14 cellular contexts compared by ENCODE assay signal in the genomic region with DNA sequence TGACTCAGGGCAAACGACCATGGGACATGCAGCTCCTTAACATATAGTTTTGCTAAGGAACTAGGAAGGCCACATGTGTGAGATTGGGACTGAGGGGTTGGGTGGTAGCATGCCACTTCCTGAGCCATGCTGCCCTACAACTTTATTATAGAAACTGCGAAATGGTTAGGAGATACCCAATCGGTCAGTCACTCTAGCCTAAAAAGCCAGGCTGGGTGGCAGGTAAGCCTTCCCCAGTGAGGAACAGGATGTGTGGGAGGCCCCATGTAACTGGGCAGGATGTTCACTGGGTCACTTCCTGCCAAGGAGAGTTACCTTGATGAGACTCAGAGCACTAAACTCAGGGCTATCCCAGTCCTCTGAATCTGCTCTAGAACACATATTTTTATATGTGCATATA.
DNase-seq lines count a peak whose midpoint lies in the region; ATAC-seq and TF ChIP-seq lines count a peak whose summit lies in the region.
"Had no signal": no experiment of that assay in that cellular context is flagged by ENCODE, and none has a peak within 500 bp of the region (broad histone marks: within the 10 kb centered on the region; RNA-seq: fewer than 3 reads in every experiment).

No MANE protein-coding gene starts in this region.

- peaks cover 38% of the 10 kb centered on the region for H3K4me1 ChIP-seq in OCI-LY7 (ENCODE audit: insufficient read depth, low read length, poor library complexity, severe bottlenecking)
- H3K4me1 ChIP-seq: sigmoid colon had no signal

- no peak overlapping the region for H3K27ac ChIP-seq in OCI-LY7 (ENCODE audit: low read depth, low read length, poor library complexity, severe bottlenecking)
- H3K27ac ChIP-seq: HL-60, sigmoid colon had no signal

- peak overlapping the region; percentile 69 for H3K4me3 Mint-ChIP-seq in activated naive CD8-positive, alpha-beta T cell treated with anti-CD3 and anti-CD28 coated beads, Interleukin-2, amount 10 ng/mL, durations not matched to agents 7 days and 5 days

- no peaks in the 10 kb centered on the region for H3K9me3 ChIP-seq in OCI-LY7 (ENCODE audit: low read length)
- H3K9me3 ChIP-seq: MG63, sigmoid colon had no signal

- no peak for TF ChIP-seq CTCF in OCI-LY7 (conservative IDR thresholded peaks at IDR 0.05; ENCODE audit: low read length)

- peak; percentile 85 for ATAC-seq in activated naive CD8-positive, alpha-beta T cell treated with anti-CD3 and anti-CD28 coated beads, Interleukin-2, amount 10 ng/mL, durations not matched to agents 7 days and 5 days (ENCODE audit: low read depth)
- ATAC-seq in GM21619 (IDR thresholded peaks at IDR 0.05; ENCODE audit: unreplicated experiment) (no peak), GM21717 (IDR thresholded peaks at IDR 0.05; ENCODE audit: unreplicated experiment) (no peak)

- no peaks in the 10 kb centered on the region for H3K36me3 ChIP-seq in OCI-LY7 (ENCODE audit: insufficient read depth, low read length)
- H3K36me3 ChIP-seq: MG63, sigmoid colon had no signal

- DNase-seq in stimulated activated CD4-positive, alpha-beta T cell treated with anti-CD3 and anti-CD28 coated beads, Interleukin-12 subunit alpha, Interleukin-12 subunit beta, amount 100 ng/mL, for 4 hours = peak; percentile 15
- DNase-seq in stimulated activated CD4-positive, alpha-beta T cell treated with anti-CD3 and anti-CD28 coated beads, Interleukin-4, amount 100 ng/mL, for 1 hour = no peak
- peak; percentile 74 for DNase-seq in OCI-LY7 (ENCODE audit: low spot score)
- peak; percentile 48 for DNase-seq in activated naive CD8-positive, alpha-beta T cell treated with anti-CD3 and anti-CD28 coated beads, Interleukin-2, amount 10 ng/mL, durations not matched to agents 7 days and 5 days
- no peak for DNase-seq in NCI-H128 (lab: John Stamatoyannopoulos, UW; ENCODE audit: unreplicated experiment)
- DNase-seq in NCI-H524 (lab: John Stamatoyannopoulos, UW) = no peak
- DNase-seq: amniotic stem cell, DMS79, MG63, NCI-H345, sigmoid colon had no signal

- no TSS peak for BruUV-seq in OCI-LY7 (replicated peaks; lab: Mats Ljungman, UMichigan)

- H2AFZ ChIP-seq in OCI-LY7 (ENCODE audit: low read length) = peak overlapping the region; percentile 94

- H3K4me1 Mint-ChIP-seq in activated naive CD8-positive, alpha-beta T cell treated with anti-CD3 and anti-CD28 coated beads, Interleukin-2, amount 10 ng/mL, durations not matched to agents 7 days and 5 days = peaks cover 74% of the 10 kb centered on the region

- CTCF ChIA-PET in OCI-LY7 (lab: Charles Lee; ENCODE audit: unreplicated experiment) = interaction anchor here (0.5 to 1.1 kb wide), 2 partner anchors 19 to 167 kb away, joined by 3 to 8 read pairs; no protein-coding TSS in a partner anchor

- H3K4me3 ChIP-seq in OCI-LY7 (ENCODE audit: low read depth, low read length, poor library complexity, severe bottlenecking) = peak overlapping the region; percentile 13
- H3K4me3 ChIP-seq: MG63, sigmoid colon had no signal

- H3K27me3 Mint-ChIP-seq in activated naive CD8-positive, alpha-beta T cell treated with anti-CD3 and anti-CD28 coated beads, Interleukin-2, amount 10 ng/mL, durations not matched to agents 7 days and 5 days = no peaks in the 10 kb centered on the region

- peak overlapping the region; percentile 46 for H3K4me2 ChIP-seq in OCI-LY7 (ENCODE audit: low read length)

- no peaks in the 10 kb centered on the region for H3K9me2 ChIP-seq in OCI-LY7 (ENCODE audit: insufficient read depth, low read length)

- peaks cover 9% of the 10 kb centered on the region for H3K36me3 Mint-ChIP-seq in activated naive CD8-positive, alpha-beta T cell treated with anti-CD3 and anti-CD28 coated beads, Interleukin-2, amount 10 ng/mL, durations not matched to agents 7 days and 5 days

- peaks cover 1% of the 10 kb centered on the region for H3K9me3 Mint-ChIP-seq in activated naive CD8-positive, alpha-beta T cell treated with anti-CD3 and anti-CD28 coated beads, Interleukin-2, amount 10 ng/mL, durations not matched to agents 7 days and 5 days

- H3K79me2 ChIP-seq in OCI-LY7 (ENCODE audit: insufficient read depth, low read depth, low read length) = no peaks in the 10 kb centered on the region

- H3K27ac Mint-ChIP-seq in activated naive CD8-positive, alpha-beta T cell treated with anti-CD3 and anti-CD28 coated beads, Interleukin-2, amount 10 ng/mL, durations not matched to agents 7 days and 5 days = peak overlapping the region; percentile 92

- POLR2A ChIA-PET in OCI-LY7 (lab: Charles Lee) = interaction anchor here (0.5 to 1.1 kb wide), 6 partner anchors 9 to 868 kb away, joined by 3 to 4 read pairs (median 3); no protein-coding TSS in a partner anchor
- POLR2A ChIA-PET in activated naive CD8-positive, alpha-beta T cell treated with anti-CD3 and anti-CD28 coated beads, Interleukin-2, amount 10 ng/mL, durations not matched to agents 7 days and 5 days (lab: Charles Lee) = interaction anchor here (0.8 to 1.7 kb wide), 3 partner anchors 9 to 70 kb away, joined by 3 to 8 read pairs (median 3); no protein-coding TSS in a partner anchor

- no peaks in the 10 kb centered on the region for H4K20me1 ChIP-seq in OCI-LY7 (ENCODE audit: insufficient read depth, low read length)

- intact Hi-C loops in OCI-LY7 (cut with micrococcal nuclease; ENCODE audit: unreplicated experiment) = no loop called here

Comparison
In these comparisons a context has a peak if more than half of its experiments do, and no peak if none do; other contexts are left out.
1. DNase-seq: peak in stimulated activated CD4-positive, alpha-beta T cell treated with anti-CD3 and anti-CD28 coated beads, Interleukin-12 subunit alpha, Interleukin-12 subunit beta, amount 100 ng/mL, for 4 hours (single experiment), OCI-LY7 (single experiment) and activated naive CD8-positive, alpha-beta T cell treated with anti-CD3 and anti-CD28 coated beads, Interleukin-2, amount 10 ng/mL, durations not matched to agents 7 days and 5 days (single experiment); none in stimulated activated CD4-positive, alpha-beta T cell treated with anti-CD3 and anti-CD28 coated beads, Interleukin-4, amount 100 ng/mL, for 1 hour (single experiment), NCI-H128 (single experiment) and NCI-H524 (0 of 2).